21 cellular contexts compared by ENCODE assay signal in the genomic region with DNA sequence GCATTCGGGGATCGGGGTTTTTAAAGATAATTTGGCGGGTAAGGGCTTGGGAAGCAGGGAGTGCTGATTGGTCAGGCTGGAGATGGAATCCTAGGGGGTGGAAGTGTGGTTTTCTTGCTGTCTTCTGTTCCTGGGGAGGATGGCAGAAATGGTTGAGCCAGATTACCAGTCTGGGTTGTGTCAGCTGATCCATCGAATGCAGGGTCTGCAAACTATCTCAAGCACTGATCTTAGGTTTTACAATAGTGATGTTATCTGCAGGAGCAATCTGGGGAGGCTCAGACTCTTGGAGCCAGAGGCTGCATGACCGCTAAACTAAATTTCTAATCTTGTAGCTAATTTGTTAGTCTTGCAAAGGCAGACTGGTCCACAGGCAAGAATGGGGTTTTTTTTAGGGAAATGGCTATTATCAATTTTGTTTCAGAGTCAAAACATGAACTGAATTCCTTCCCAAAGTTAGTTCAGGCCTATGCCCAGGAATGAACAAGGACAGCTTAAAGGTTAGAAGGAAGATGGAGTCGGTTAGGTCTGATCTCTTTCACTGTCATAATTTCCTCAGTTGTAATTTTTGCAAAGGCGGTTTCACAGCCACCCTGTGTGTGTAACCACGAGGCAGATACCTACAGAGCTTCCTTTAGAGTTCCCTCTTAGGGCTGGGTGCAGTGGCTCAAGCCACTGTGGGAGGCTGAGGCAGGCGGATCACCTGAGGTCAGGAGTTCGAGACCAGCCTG. TPM values are rescaled to one million over a fixed set of nuclear protein-coding genes. Genes with fewer than 3 reads are reported as not detected.
DNase-seq lines count a peak whose midpoint lies in the region; ATAC-seq and TF ChIP-seq lines count a peak whose summit lies in the region.
"Had no signal": no experiment of that assay in that cellular context is flagged by ENCODE, and none has a peak within 500 bp of the region (broad histone marks: within the 10 kb centered on the region; RNA-seq: fewer than 3 reads in every experiment).

No MANE protein-coding gene starts in this region.

- intact Hi-C loops in activated T-helper 2 cell treated with anti-CD3 and anti-CD28 coated beads, Interferon-gamma antibody, Interleukin-2, Interleukin-4, amounts not matched to agents 10 μg/mL and 5 μg/mL and 100 μg/mL, durations not matched to agents 14 hours and 24 hours and 36 hours (cut with micrococcal nuclease): loop anchor here (10.0 kb wide), 1 partner anchor 266 kb away; no protein-coding TSS in a partner anchor
- intact Hi-C loops in naive thymus-derived CD4-positive, alpha-beta T cell (cut with micrococcal nuclease): loop anchor here in 1 of 2 donors (10.0 kb wide), 1 partner anchor 246 kb away; a partner anchor contains a TSS
- intact Hi-C loops in left ventricle myocardium inferior (cut with micrococcal nuclease): loop anchor here (10.0 kb wide), 1 partner anchor 116 kb away; a partner anchor contains a TSS

- in situ Hi-C loops in GM23248 (cut with MboI): no loop called here

- H3K9me3 Mint-ChIP-seq in activated T-helper 2 cell treated with anti-CD3 and anti-CD28 coated beads, Interferon-gamma antibody, Interleukin-2, Interleukin-4, amounts not matched to agents 10 μg/mL and 5 μg/mL and 100 μg/mL, durations not matched to agents 14 hours and 24 hours and 36 hours: no peaks in the 10 kb centered on the region
- H3K9me3 Mint-ChIP-seq in naive thymus-derived CD4-positive, alpha-beta T cell: no peaks in the 10 kb centered on the region

- H3K9ac ChIP-seq in BLaER1 treated with 17β-estradiol and CSF1 and Interleukin-3, amounts not matched to agents 10 nM and 100 nM: peak overlapping the region in 6 of 11 experiments; percentile 57 to 79 (median 77); a peak in 9 of 22 replicates
- H3K9ac ChIP-seq in GM23248: no peak overlapping the region
- H3K9ac ChIP-seq: BLaER1 had no signal

- peaks cover 51% of the 10 kb centered on the region for H3F3A ChIP-seq in GM23248 (ENCODE audit: insufficient read depth)

- H3K4me3 Mint-ChIP-seq in activated T-helper 2 cell treated with anti-CD3 and anti-CD28 coated beads, Interferon-gamma antibody, Interleukin-2, Interleukin-4, amounts not matched to agents 10 μg/mL and 5 μg/mL and 100 μg/mL, durations not matched to agents 14 hours and 24 hours and 36 hours (ENCODE audit: low read depth): no peak overlapping the region
- H3K4me3 Mint-ChIP-seq in naive thymus-derived CD4-positive, alpha-beta T cell: peak overlapping the region in 1 of 10 donors; percentile 7
- H3K4me3 Mint-ChIP-seq: GM23338, nephron progenitor cell had no signal

- H3K4me1 Mint-ChIP-seq in activated T-helper 2 cell treated with anti-CD3 and anti-CD28 coated beads, Interferon-gamma antibody, Interleukin-2, Interleukin-4, amounts not matched to agents 10 μg/mL and 5 μg/mL and 100 μg/mL, durations not matched to agents 14 hours and 24 hours and 36 hours (ENCODE audit: low read depth): peaks cover 61% of the 10 kb centered on the region
- H3K4me1 Mint-ChIP-seq in naive thymus-derived CD4-positive, alpha-beta T cell: peaks cover 28 to 69% (median 45%) of the 10 kb centered on the region in 7 donors

- no peak overlapping the region; a peak in 1 of 20 replicates for H3K4me3 ChIP-seq in BLaER1 treated with 17β-estradiol and CSF1 and Interleukin-3, amounts not matched to agents 10 nM and 100 nM
- H3K4me3 ChIP-seq in GM23248 (no peak overlapping the region), left ventricle myocardium inferior (no peak overlapping the region)
- no peak overlapping the region for H3K4me3 ChIP-seq in naive thymus-derived CD4-positive, alpha-beta T cell (ENCODE audit: low read length)
- H3K4me3 ChIP-seq: BLaER1, breast epithelium, GM23338 had no signal

- peaks cover 38 to 99% (median 92%) of the 10 kb centered on the region in 10 experiments for H3K4me1 ChIP-seq in BLaER1 treated with 17β-estradiol and CSF1 and Interleukin-3, amounts not matched to agents 10 nM and 100 nM
- H3K4me1 ChIP-seq in GM23248 (ENCODE audit: insufficient read depth) (peaks cover 44% of the 10 kb centered on the region), left ventricle myocardium inferior (peaks cover 20% of the 10 kb centered on the region)
- H3K4me1 ChIP-seq in naive thymus-derived CD4-positive, alpha-beta T cell (ENCODE audit: control insufficient read depth in 2 of 2, insufficient read depth in 2 of 2, low read length in 2 of 2): peaks cover 19 to 32% of the 10 kb centered on the region in 2 donors
- H3K4me1 ChIP-seq: breast epithelium had no signal

- H4K20me1 ChIP-seq in BLaER1 treated with 17β-estradiol and CSF1 and Interleukin-3, amounts not matched to agents 10 nM and 100 nM: no peaks in the 10 kb centered on the region
- H4K20me1 ChIP-seq in GM23248 (ENCODE audit: insufficient read depth): no peaks in the 10 kb centered on the region
- H4K20me1 ChIP-seq: BLaER1 had no signal

- CTCF ChIA-PET in naive thymus-derived CD4-positive, alpha-beta T cell (lab: Charles Lee): interaction anchor here (0.8 to 2.3 kb wide), 3 partner anchors 27 to 132 kb away, joined by 3 to 9 read pairs (median 6); no protein-coding TSS in a partner anchor

- H3K36me3 ChIP-seq in BLaER1 treated with 17β-estradiol and CSF1 and Interleukin-3, amounts not matched to agents 10 nM and 100 nM: no peaks in the 10 kb centered on the region
- H3K36me3 ChIP-seq in GM23248 (ENCODE audit: low read depth): no peaks in the 10 kb centered on the region
- no peaks in the 10 kb centered on the region for H3K36me3 ChIP-seq in naive thymus-derived CD4-positive, alpha-beta T cell (ENCODE audit: control insufficient read depth in 2 of 3, insufficient read depth in 3 of 3, low read length in 3 of 3)
- H3K36me3 ChIP-seq in left ventricle myocardium inferior: no peaks in the 10 kb centered on the region
- H3K36me3 ChIP-seq: BLaER1, breast epithelium had no signal

- no peak overlapping the region for H2AFZ ChIP-seq in GM23248
- H2AFZ ChIP-seq: GM23338 had no signal

- no peak for TF ChIP-seq CTCF in left ventricle myocardium inferior (IDR thresholded peaks at IDR 0.05; ENCODE audit: borderline replicate concordance)

- no peaks in the 10 kb centered on the region for H3K9me2 ChIP-seq in GM23248 (ENCODE audit: insufficient read depth)

- H3K4me2 ChIP-seq in BLaER1 treated with 17β-estradiol and CSF1 and Interleukin-3, amounts not matched to agents 10 nM and 100 nM: peak overlapping the region in 8 of 11 experiments; percentile 45 to 97 (median 86); a peak in 14 of 22 replicates
- no peak overlapping the region for H3K4me2 ChIP-seq in GM23248 (ENCODE audit: unreplicated experiment)
- H3K4me2 ChIP-seq: BLaER1, GM23338 had no signal

- no peaks in the 10 kb centered on the region for H3K79me2 ChIP-seq in GM23248 (ENCODE audit: insufficient read depth)

- no peaks in the 10 kb centered on the region for H3K36me3 Mint-ChIP-seq in activated T-helper 2 cell treated with anti-CD3 and anti-CD28 coated beads, Interferon-gamma antibody, Interleukin-2, Interleukin-4, amounts not matched to agents 10 μg/mL and 5 μg/mL and 100 μg/mL, durations not matched to agents 14 hours and 24 hours and 36 hours (ENCODE audit: low read depth)
- H3K36me3 Mint-ChIP-seq in naive thymus-derived CD4-positive, alpha-beta T cell: peaks cover 0 to 2% (median 0%) of the 10 kb centered on the region in 5 donors

- peak overlapping the region; percentile 62 to 93 (median 84); a peak in 19 of 22 replicates for H3K27ac ChIP-seq in BLaER1 treated with 17β-estradiol and CSF1 and Interleukin-3, amounts not matched to agents 10 nM and 100 nM
- H3K27ac ChIP-seq in GM23248 (peak overlapping the region; percentile 57; the same call in 1 of the 2 replicates), left ventricle myocardium inferior (replicated peaks) (no peak overlapping the region)
- H3K27ac ChIP-seq in naive thymus-derived CD4-positive, alpha-beta T cell (ENCODE audit: low read depth, low read length): no peak overlapping the region
- H3K27ac ChIP-seq: BLaER1 had no signal

- no peaks in the 10 kb centered on the region for H3K27me3 Mint-ChIP-seq in activated T-helper 2 cell treated with anti-CD3 and anti-CD28 coated beads, Interferon-gamma antibody, Interleukin-2, Interleukin-4, amounts not matched to agents 10 μg/mL and 5 μg/mL and 100 μg/mL, durations not matched to agents 14 hours and 24 hours and 36 hours (ENCODE audit: low read depth)
- H3K27me3 Mint-ChIP-seq in naive thymus-derived CD4-positive, alpha-beta T cell: no peaks in the 10 kb centered on the region

- H3K27ac Mint-ChIP-seq in activated T-helper 2 cell treated with anti-CD3 and anti-CD28 coated beads, Interferon-gamma antibody, Interleukin-2, Interleukin-4, amounts not matched to agents 10 μg/mL and 5 μg/mL and 100 μg/mL, durations not matched to agents 14 hours and 24 hours and 36 hours: peak overlapping the region; percentile 89
- peak overlapping the region in 6 of 9 donors; percentile 4 to 64 (median 36) for H3K27ac Mint-ChIP-seq in naive thymus-derived CD4-positive, alpha-beta T cell
- H3K27ac Mint-ChIP-seq: GM23338, nephron progenitor cell had no signal

- DNase-seq in GM23248: no peak
- DNase-seq in activated T-helper 2 cell treated with anti-CD3 and anti-CD28 coated beads, Interferon-gamma antibody, Interleukin-2, Interleukin-4, amounts not matched to agents 10 μg/mL and 5 μg/mL and 100 μg/mL, durations not matched to agents 14 hours and 24 hours and 36 hours (ENCODE audit: low spot score): no peak
- no peak for DNase-seq in naive thymus-derived CD4-positive, alpha-beta T cell
- DNase-seq in NCI-H2171 (lab: John Stamatoyannopoulos, UW): no peak
- no peak for DNase-seq in AG20443 (ENCODE audit: low spot score)
- DNase-seq in left ventricle myocardium inferior: no peak
- DNase-seq: left ventricle myocardium superior; NCI-H1092 treated with DMSO at 0.1 percent for 48 hours; NCI-H2171 treated with DMSO at 0.1 percent for 48 hours; nephron progenitor cell; NK-92 treated with Interleukin-12 subunit alpha and Interleukin-12 subunit beta, amount 100 ng/mL, for 24 hours; SHP77; stimulated activated CD4-positive, alpha-beta T cell treated with anti-CD3 and anti-CD28 coated beads, Interleukin-1b, Interleukin-23, amount 100 ng/mL, for 48 hours; stimulated activated CD8-positive, alpha-beta memory T cell treated with anti-CD3 and anti-CD28 coated beads, Interleukin-4, amount 100 ng/mL, for 48 hours had no signal

- no peaks in the 10 kb centered on the region for H3K9me3 ChIP-seq in BLaER1 treated with 17β-estradiol and CSF1 and Interleukin-3, amounts not matched to agents 10 nM and 100 nM (replicated peaks in 1 of 11)
- H3K9me3 ChIP-seq in GM23248 (ENCODE audit: low read depth): no peaks in the 10 kb centered on the region
- H3K9me3 ChIP-seq in naive thymus-derived CD4-positive, alpha-beta T cell (ENCODE audit: control insufficient read depth in 2 of 3, low read length in 3 of 3): no peaks in the 10 kb centered on the region
- H3K9me3 ChIP-seq in left ventricle myocardium inferior (replicated peaks): no peaks in the 10 kb centered on the region
- H3K9me3 ChIP-seq: BLaER1, breast epithelium had no signal

- H3K27me3 ChIP-seq in BLaER1 treated with 17β-estradiol and CSF1 and Interleukin-3, amounts not matched to agents 10 nM and 100 nM: no peaks in the 10 kb centered on the region
- H3K27me3 ChIP-seq in GM23248 (replicated peaks; ENCODE audit: insufficient read depth) (no peaks in the 10 kb centered on the region), left ventricle myocardium inferior (ENCODE audit: low read depth) (no peaks in the 10 kb centered on the region)
- H3K27me3 ChIP-seq in naive thymus-derived CD4-positive, alpha-beta T cell (ENCODE audit: control insufficient read depth in 2 of 2, insufficient read depth in 2 of 2, low read length in 2 of 2): no peaks in the 10 kb centered on the region
- H3K27me3 ChIP-seq: BLaER1, breast epithelium had no signal

- ATAC-seq in naive thymus-derived CD4-positive, alpha-beta T cell: no peak
- ATAC-seq in HG02798 (IDR thresholded peaks at IDR 0.05; ENCODE audit: poor library complexity, unreplicated experiment): no peak
- ATAC-seq: GM23338, left ventricle myocardium superior had no signal

- WGBS in GM23248 (ENCODE audit: low coverage in 1 of 2, low lambda C conversion rate in 2 of 2, missing lambda C conversion rate in 2 of 2), 2 experiments: 89% methylated on average over 10 of the region's 10 CpGs

- POLR2A ChIA-PET in naive thymus-derived CD4-positive, alpha-beta T cell (lab: Charles Lee): interaction anchor here (0.6 to 0.7 kb wide), 5 partner anchors 70 to 403 kb away, joined by 3 to 4 read pairs (median 3); a partner anchor contains a TSS

RNA-seq across cellular contexts. Expression of a gene that starts 10.2 kb away (rescaled TPM):
- total RNA-seq in GM23248 (2014; rRNA removed; shearing (Covaris generic)): not detected in 2 replicates
- polyA plus RNA-seq in GM23248 (2016; fragmentation: Nextera tagmentation; extraction: Ambion mirVana): not detected in 2 replicates
- not detected in 2 replicates for total RNA-seq in activated T-helper 2 cell treated with anti-CD3 and anti-CD28 coated beads, Interferon-gamma antibody, Interleukin-2, Interleukin-4, amounts not matched to agents 10 μg/mL and 5 μg/mL and 100 μg/mL, durations not matched to agents 14 hours and 24 hours and 36 hours
- total RNA-seq in naive thymus-derived CD4-positive, alpha-beta T cell: not detected
- polyA plus RNA-seq in naive thymus-derived CD4-positive, alpha-beta T cell: not detected
- not detected for total RNA-seq in left ventricle myocardium inferior
- total RNA-seq: breast epithelium, fibroblast of lung, GM23338, left ventricle myocardium superior had no signal
- polyA plus RNA-seq: fibroblast of lung, GM23338, urinary bladder had no signal

Comparison
In these comparisons a context has a peak if more than half of its experiments do, and no peak if none do; other contexts are left out.
1. H3K27ac ChIP-seq: peak in BLaER1 treated with 17β-estradiol and CSF1 and Interleukin-3, amounts not matched to agents 10 nM and 100 nM (11 of 11) and GM23248 (single experiment); none in naive thymus-derived CD4-positive, alpha-beta T cell (single experiment) and left ventricle myocardium inferior (single experiment).